16 cellular contexts compared by ENCODE assay signal in the genomic region with DNA sequence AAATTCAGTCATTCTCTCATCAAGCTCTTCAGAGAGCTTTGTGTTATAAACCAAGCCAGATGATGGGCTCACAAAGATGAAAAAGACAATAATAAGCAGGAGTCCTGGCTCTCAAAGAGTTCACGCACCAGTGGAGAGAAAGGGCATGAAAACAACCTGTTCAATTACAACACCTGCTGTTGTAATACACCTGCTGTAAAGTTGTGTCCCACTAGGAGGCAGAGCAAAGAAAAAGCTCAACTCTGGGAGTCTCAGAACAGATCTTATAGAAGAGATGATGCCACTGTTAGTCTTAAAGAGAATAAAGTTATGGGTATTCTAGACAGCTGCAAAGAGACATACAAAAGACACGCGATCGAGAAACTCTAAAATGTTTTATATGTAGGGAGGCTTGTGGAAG.
DNase-seq lines count a peak whose midpoint lies in the region; ATAC-seq and TF ChIP-seq lines count a peak whose summit lies in the region.
"Had no signal": no experiment of that assay in that cellular context is flagged by ENCODE, and none has a peak within 500 bp of the region (broad histone marks: within the 10 kb centered on the region; RNA-seq: fewer than 3 reads in every experiment).

No MANE protein-coding gene starts in this region.

- peaks cover 32 to 34% of the 10 kb centered on the region in 2 donors for H3K27me3 Mint-ChIP-seq in effector memory CD8-positive, alpha-beta T cell

- H3K36me3 ChIP-seq in A673 (ENCODE audit: insufficient read depth, low read length, poor library complexity, severe bottlenecking) (peaks cover 20% of the 10 kb centered on the region), MM.1S (replicated peaks; ENCODE audit: insufficient read depth, low read length) (no peaks in the 10 kb centered on the region)
- H3K36me3 ChIP-seq: Peyer's patch, upper lobe of left lung had no signal

- POLR2A ChIA-PET in A673 (lab: Charles Lee; ENCODE audit: low non-redundant PET), result no interaction called here

- no peak for ATAC-seq in HG02763 (IDR thresholded peaks at IDR 0.05; ENCODE audit: unreplicated experiment)
- ATAC-seq in effector memory CD8-positive, alpha-beta T cell (replicated peaks), result no peak

- H3K4me2 ChIP-seq in MM.1S (ENCODE audit: low read depth, low read length), result no peak overlapping the region

- no peaks in the 10 kb centered on the region for H3K79me2 ChIP-seq in MM.1S (ENCODE audit: low read length)

- WGBS in lower leg skin, 2 donors, result 86 to 90% methylated on average over 4 of the region's 4 CpGs

- TF ChIP-seq CTCF in A673 (conservative IDR thresholded peaks at IDR 0.05; ENCODE audit: low read depth, low read length), result peak; percentile 34; the same call in 1 of the 2 replicates
- TF ChIP-seq CTCF in MM.1S (IDR thresholded peaks at IDR 0.05; ENCODE audit: low read length), result peak; percentile 31
- no peak for TF ChIP-seq CTCF in lower leg skin (IDR thresholded peaks at IDR 0.05)

- no TSS peak for BruUV-seq in A673 (replicated peaks; lab: Mats Ljungman, UMichigan)

- peaks cover 7% of the 10 kb centered on the region; the same call in 1 of the 2 replicates for H3F3A ChIP-seq in MM.1S (ENCODE audit: insufficient read depth, low read length)

- no peaks in the 10 kb centered on the region for H3K4me1 Mint-ChIP-seq in effector memory CD8-positive, alpha-beta T cell (ENCODE audit: low read depth in 2 of 2)
- H3K4me1 Mint-ChIP-seq: activated CD4-positive, alpha-beta T cell treated with anti-CD3 and anti-CD28 coated beads, Interleukin-2, amount 10 ng/mL, durations not matched to agents 24 days and 14 days had no signal

- H3K27ac ChIP-seq in A673 (ENCODE audit: low read depth, low read length, poor library complexity, severe bottlenecking), result peak overlapping the region; percentile 53
- H3K27ac ChIP-seq in MM.1S (ENCODE audit: low read length), result no peak overlapping the region
- H3K27ac ChIP-seq: coronary artery, Peyer's patch, upper lobe of left lung had no signal

- H3K9ac ChIP-seq in MM.1S (ENCODE audit: low read length), result no peak overlapping the region

- no peaks in the 10 kb centered on the region for H3K9me2 ChIP-seq in MM.1S (replicated peaks; ENCODE audit: insufficient read depth, low read length)

- no peak for TF ChIP-seq POLR2A in lower leg skin (IDR thresholded peaks at IDR 0.05)

- peaks cover 20% of the 10 kb centered on the region for H3K9me3 ChIP-seq in A673 (ENCODE audit: low read depth, low read length, poor library complexity, severe bottlenecking)
- H3K9me3 ChIP-seq in MM.1S (replicated peaks; ENCODE audit: insufficient read depth, low read length), result no peaks in the 10 kb centered on the region
- H3K9me3 ChIP-seq: Peyer's patch, upper lobe of left lung had no signal

- H3K27me3 ChIP-seq in A673 (replicated peaks; ENCODE audit: insufficient read depth, low read depth, low read length, poor library complexity) (no peaks in the 10 kb centered on the region), MM.1S (replicated peaks; ENCODE audit: insufficient read depth, low read length) (no peaks in the 10 kb centered on the region)
- H3K27me3 ChIP-seq: Peyer's patch, upper lobe of left lung had no signal

- no peak overlapping the region for H3K4me3 Mint-ChIP-seq in effector memory CD8-positive, alpha-beta T cell
- H3K4me3 Mint-ChIP-seq: activated CD4-positive, alpha-beta T cell treated with anti-CD3 and anti-CD28 coated beads, Interleukin-2, amount 10 ng/mL, durations not matched to agents 24 days and 14 days had no signal

- peaks cover 0 to 3% of the 10 kb centered on the region in 2 donors for H3K9me3 Mint-ChIP-seq in effector memory CD8-positive, alpha-beta T cell
- H3K9me3 Mint-ChIP-seq: activated CD4-positive, alpha-beta T cell treated with anti-CD3 and anti-CD28 coated beads, Interleukin-2, amount 10 ng/mL, durations not matched to agents 24 days and 14 days had no signal

- H4K20me1 ChIP-seq in MM.1S (ENCODE audit: insufficient read depth, low read length), result no peaks in the 10 kb centered on the region

- CTCF ChIA-PET in A673 (lab: Charles Lee), result interaction anchor here (1.0 kb wide), 1 partner anchor 17 kb away, joined by 4 read pairs; no protein-coding TSS in a partner anchor

- no peak overlapping the region for H2AFZ ChIP-seq in MM.1S (ENCODE audit: low read length)

- H3K4me3 ChIP-seq in A673 (ENCODE audit: low read depth, low read length, poor library complexity, severe bottlenecking), result no peak overlapping the region
- H3K4me3 ChIP-seq in MM.1S (ENCODE audit: low read length), result no peak overlapping the region
- H3K4me3 ChIP-seq in lower leg skin (ENCODE audit: low read depth, poor library complexity, severe bottlenecking), result no peak overlapping the region
- H3K4me3 ChIP-seq: coronary artery, Peyer's patch, upper lobe of left lung had no signal

- H3K4me1 ChIP-seq in A673 (ENCODE audit: insufficient read depth, low read length, poor library complexity, severe bottlenecking) (peaks cover 3% of the 10 kb centered on the region), MM.1S (ENCODE audit: low read length) (peaks cover 16% of the 10 kb centered on the region)
- H3K4me1 ChIP-seq: Peyer's patch, upper lobe of left lung had no signal

- DNase-seq in A673 (ENCODE audit: low spot score) (no peak), MM.1S (peak; percentile 13), NCI-H774 (lab: John Stamatoyannopoulos, UW) (peak; percentile 3), iPS-NIHi7 (ENCODE audit: extremely low spot score) (peak; percentile 45), lower leg skin (ENCODE audit: low spot score in 2 of 2) (no peak), nucleus accumbens (lab: John Stamatoyannopoulos, UW) (no peak)
- DNase-seq in effector memory CD8-positive, alpha-beta T cell, result no peak
- DNase-seq: activated CD4-positive, alpha-beta T cell treated with anti-CD3 and anti-CD28 coated beads, Interleukin-2, amount 10 ng/mL, durations not matched to agents 24 days and 14 days; anterior cingulate cortex; DND-41; midbrain; MV-4-11; Peyer's patch; upper lobe of left lung had no signal

- intact Hi-C loops in A673 (cut with micrococcal nuclease; ENCODE audit: unreplicated experiment), result no loop called here
- intact Hi-C loops in lower leg skin (cut with DNase I; ENCODE audit: low total_unique reads), result no loop called here

- H3K36me3 Mint-ChIP-seq in effector memory CD8-positive, alpha-beta T cell (ENCODE audit: insufficient read depth), result no peaks in the 10 kb centered on the region

- no peak overlapping the region for H3K27ac Mint-ChIP-seq in effector memory CD8-positive, alpha-beta T cell
- H3K27ac Mint-ChIP-seq: activated CD4-positive, alpha-beta T cell treated with anti-CD3 and anti-CD28 coated beads, Interleukin-2, amount 10 ng/mL, durations not matched to agents 24 days and 14 days had no signal

Comparison
In these comparisons a context has a peak if more than half of its experiments do, and no peak if none do; other contexts are left out.
1. DNase-seq: peak in MM.1S (single experiment), NCI-H774 (single experiment) and iPS-NIHi7 (single experiment); none in A673 (single experiment), lower leg skin (0 of 2), nucleus accumbens (0 of 56) and effector memory CD8-positive, alpha-beta T cell (0 of 3).
2. CTCF ChIP-seq: peak in A673 (single experiment) and MM.1S (single experiment); none in lower leg skin (0 of 3).